Comparison of ENCODE assay signal across 1 cellular context in genomic region chr6:161943561-161943960, GRCh38.
TF ChIP-seq lines count a peak whose summit lies in the region.

No MANE protein-coding gene starts in this region.

TF ChIP-seq in H1, 55 proteins besides CTCF, POLR2A, EP300 and RAD21:
- TF ChIP-seq, protein P1, sequence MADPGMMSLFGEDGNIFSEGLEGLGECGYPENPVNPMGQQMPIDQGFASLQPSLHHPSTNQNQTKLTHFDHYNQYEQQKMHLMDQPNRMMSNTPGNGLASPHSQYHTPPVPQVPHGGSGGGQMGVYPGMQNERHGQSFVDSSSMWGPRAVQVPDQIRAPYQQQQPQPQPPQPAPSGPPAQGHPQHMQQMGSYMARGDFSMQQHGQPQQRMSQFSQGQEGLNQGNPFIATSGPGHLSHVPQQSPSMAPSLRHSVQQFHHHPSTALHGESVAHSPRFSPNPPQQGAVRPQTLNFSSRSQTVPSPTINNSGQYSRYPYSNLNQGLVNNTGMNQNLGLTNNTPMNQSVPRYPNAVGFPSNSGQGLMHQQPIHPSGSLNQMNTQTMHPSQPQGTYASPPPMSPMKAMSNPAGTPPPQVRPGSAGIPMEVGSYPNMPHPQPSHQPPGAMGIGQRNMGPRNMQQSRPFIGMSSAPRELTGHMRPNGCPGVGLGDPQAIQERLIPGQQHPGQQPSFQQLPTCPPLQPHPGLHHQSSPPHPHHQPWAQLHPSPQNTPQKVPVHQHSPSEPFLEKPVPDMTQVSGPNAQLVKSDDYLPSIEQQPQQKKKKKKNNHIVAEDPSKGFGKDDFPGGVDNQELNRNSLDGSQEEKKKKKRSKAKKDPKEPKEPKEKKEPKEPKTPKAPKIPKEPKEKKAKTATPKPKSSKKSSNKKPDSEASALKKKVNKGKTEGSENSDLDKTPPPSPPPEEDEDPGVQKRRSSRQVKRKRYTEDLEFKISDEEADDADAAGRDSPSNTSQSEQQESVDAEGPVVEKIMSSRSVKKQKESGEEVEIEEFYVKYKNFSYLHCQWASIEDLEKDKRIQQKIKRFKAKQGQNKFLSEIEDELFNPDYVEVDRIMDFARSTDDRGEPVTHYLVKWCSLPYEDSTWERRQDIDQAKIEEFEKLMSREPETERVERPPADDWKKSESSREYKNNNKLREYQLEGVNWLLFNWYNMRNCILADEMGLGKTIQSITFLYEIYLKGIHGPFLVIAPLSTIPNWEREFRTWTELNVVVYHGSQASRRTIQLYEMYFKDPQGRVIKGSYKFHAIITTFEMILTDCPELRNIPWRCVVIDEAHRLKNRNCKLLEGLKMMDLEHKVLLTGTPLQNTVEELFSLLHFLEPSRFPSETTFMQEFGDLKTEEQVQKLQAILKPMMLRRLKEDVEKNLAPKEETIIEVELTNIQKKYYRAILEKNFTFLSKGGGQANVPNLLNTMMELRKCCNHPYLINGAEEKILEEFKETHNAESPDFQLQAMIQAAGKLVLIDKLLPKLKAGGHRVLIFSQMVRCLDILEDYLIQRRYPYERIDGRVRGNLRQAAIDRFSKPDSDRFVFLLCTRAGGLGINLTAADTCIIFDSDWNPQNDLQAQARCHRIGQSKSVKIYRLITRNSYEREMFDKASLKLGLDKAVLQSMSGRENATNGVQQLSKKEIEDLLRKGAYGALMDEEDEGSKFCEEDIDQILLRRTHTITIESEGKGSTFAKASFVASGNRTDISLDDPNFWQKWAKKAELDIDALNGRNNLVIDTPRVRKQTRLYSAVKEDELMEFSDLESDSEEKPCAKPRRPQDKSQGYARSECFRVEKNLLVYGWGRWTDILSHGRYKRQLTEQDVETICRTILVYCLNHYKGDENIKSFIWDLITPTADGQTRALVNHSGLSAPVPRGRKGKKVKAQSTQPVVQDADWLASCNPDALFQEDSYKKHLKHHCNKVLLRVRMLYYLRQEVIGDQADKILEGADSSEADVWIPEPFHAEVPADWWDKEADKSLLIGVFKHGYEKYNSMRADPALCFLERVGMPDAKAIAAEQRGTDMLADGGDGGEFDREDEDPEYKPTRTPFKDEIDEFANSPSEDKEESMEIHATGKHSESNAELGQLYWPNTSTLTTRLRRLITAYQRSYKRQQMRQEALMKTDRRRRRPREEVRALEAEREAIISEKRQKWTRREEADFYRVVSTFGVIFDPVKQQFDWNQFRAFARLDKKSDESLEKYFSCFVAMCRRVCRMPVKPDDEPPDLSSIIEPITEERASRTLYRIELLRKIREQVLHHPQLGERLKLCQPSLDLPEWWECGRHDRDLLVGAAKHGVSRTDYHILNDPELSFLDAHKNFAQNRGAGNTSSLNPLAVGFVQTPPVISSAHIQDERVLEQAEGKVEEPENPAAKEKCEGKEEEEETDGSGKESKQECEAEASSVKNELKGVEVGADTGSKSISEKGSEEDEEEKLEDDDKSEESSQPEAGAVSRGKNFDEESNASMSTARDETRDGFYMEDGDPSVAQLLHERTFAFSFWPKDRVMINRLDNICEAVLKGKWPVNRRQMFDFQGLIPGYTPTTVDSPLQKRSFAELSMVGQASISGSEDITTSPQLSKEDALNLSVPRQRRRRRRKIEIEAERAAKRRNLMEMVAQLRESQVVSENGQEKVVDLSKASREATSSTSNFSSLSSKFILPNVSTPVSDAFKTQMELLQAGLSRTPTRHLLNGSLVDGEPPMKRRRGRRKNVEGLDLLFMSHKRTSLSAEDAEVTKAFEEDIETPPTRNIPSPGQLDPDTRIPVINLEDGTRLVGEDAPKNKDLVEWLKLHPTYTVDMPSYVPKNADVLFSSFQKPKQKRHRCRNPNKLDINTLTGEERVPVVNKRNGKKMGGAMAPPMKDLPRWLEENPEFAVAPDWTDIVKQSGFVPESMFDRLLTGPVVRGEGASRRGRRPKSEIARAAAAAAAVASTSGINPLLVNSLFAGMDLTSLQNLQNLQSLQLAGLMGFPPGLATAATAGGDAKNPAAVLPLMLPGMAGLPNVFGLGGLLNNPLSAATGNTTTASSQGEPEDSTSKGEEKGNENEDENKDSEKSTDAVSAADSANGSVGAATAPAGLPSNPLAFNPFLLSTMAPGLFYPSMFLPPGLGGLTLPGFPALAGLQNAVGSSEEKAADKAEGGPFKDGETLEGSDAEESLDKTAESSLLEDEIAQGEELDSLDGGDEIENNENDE (IDR thresholded peaks at IDR 0.05; ENCODE audit: insufficient replicate concordance, low read length), result no peak
- TF ChIP-seq RNF2 (IDR thresholded peaks at IDR 0.05; ENCODE audit: borderline replicate concordance, low read depth, low read length, missing control alignments, poor library complexity, severe bottlenecking), result no peak
- TF ChIP-seq NANOG (IDR thresholded peaks at IDR 0.05; ENCODE audit: insufficient read depth, low read depth, low read length, poor library complexity, severe bottlenecking), result no peak
- TF ChIP-seq NRF1 (IDR thresholded peaks at IDR 0.05; ENCODE audit: low read depth, low read length), result no peak
TF ChIP-seq in H1: peak in this region for 0.
